Comparison of ENCODE assay signal across 14 cellular contexts in genomic region chr5:140116716-140117115, GRCh38. TPM values are rescaled to one million over a fixed set of nuclear protein-coding genes. Genes with fewer than 3 reads are reported as not detected.
DNase-seq lines count a peak whose midpoint lies in the region; ATAC-seq and TF ChIP-seq lines count a peak whose summit lies in the region.
"Had no signal": no experiment of that assay in that cellular context is flagged by ENCODE, and none has a peak within 500 bp of the region (broad histone marks: within the 10 kb centered on the region; RNA-seq: fewer than 3 reads in every experiment).

No MANE protein-coding gene starts in this region.

- H3K4me1 Mint-ChIP-seq in naive thymus-derived CD4-positive, alpha-beta T cell, result peaks cover 40 to 82% (median 62%) of the 10 kb centered on the region in 7 donors

- no peak overlapping the region for H3K27ac ChIP-seq in HEK293 (ENCODE audit: extremely low read depth, low read depth, low read length)
- H3K27ac ChIP-seq in VCaP, result peak overlapping the region; percentile 94
- no peak overlapping the region for H3K27ac ChIP-seq in naive thymus-derived CD4-positive, alpha-beta T cell (ENCODE audit: low read depth, low read length)
- no peak overlapping the region for H3K27ac ChIP-seq in tibial artery
- H3K27ac ChIP-seq: transverse colon had no signal

- ATAC-seq in naive thymus-derived CD4-positive, alpha-beta T cell, result no peak
- ATAC-seq in GM18909 (IDR thresholded peaks at IDR 0.05; ENCODE audit: poor library complexity, unreplicated experiment), result no peak
- ATAC-seq: sciatic nerve had no signal

- no peaks in the 10 kb centered on the region for H3K27me3 ChIP-seq in naive thymus-derived CD4-positive, alpha-beta T cell (ENCODE audit: control insufficient read depth in 2 of 2, insufficient read depth in 2 of 2, low read length in 2 of 2)
- H3K27me3 ChIP-seq in tibial artery, result no peaks in the 10 kb centered on the region
- H3K27me3 ChIP-seq: transverse colon had no signal

- H3K4me1 ChIP-seq in HEK293 (ENCODE audit: control insufficient read depth, insufficient read depth, low read length) (peaks cover 22% of the 10 kb centered on the region), tibial artery (peaks cover 0 to 61% (median 44%) of the 10 kb centered on the region in 4 donors)
- H3K4me1 ChIP-seq in naive thymus-derived CD4-positive, alpha-beta T cell (ENCODE audit: control insufficient read depth in 2 of 2, insufficient read depth in 2 of 2, low read length in 2 of 2), result peaks cover 41 to 42% of the 10 kb centered on the region in 2 donors

- H3K27me3 Mint-ChIP-seq in naive thymus-derived CD4-positive, alpha-beta T cell, result peaks cover 0 to 21% (median 0%) of the 10 kb centered on the region in 5 donors

- no peaks in the 10 kb centered on the region for H3K9me3 ChIP-seq in HEK293 (ENCODE audit: control insufficient read depth, insufficient read depth, low read depth, low read length)
- H3K9me3 ChIP-seq in naive thymus-derived CD4-positive, alpha-beta T cell (ENCODE audit: control insufficient read depth in 2 of 3, low read length in 3 of 3), result no peaks in the 10 kb centered on the region
- no peaks in the 10 kb centered on the region for H3K9me3 ChIP-seq in tibial artery
- H3K9me3 ChIP-seq: transverse colon had no signal

- POLR2A ChIA-PET in HEK293 (lab: Yijun Ruan, JAX), result interaction anchor here (3.9 kb wide), 1 partner anchor 9 kb away, joined by 20 read pairs; no protein-coding TSS in a partner anchor
- POLR2A ChIA-PET in naive thymus-derived CD4-positive, alpha-beta T cell (lab: Charles Lee), result interaction anchor here (0.6 to 8.1 kb wide), 6 partner anchors 11 to 269 kb away, joined by 3 to 60 read pairs (median 3); no protein-coding TSS in a partner anchor

- TF ChIP-seq CTCF in HEK293 (tag by site-specific recombination; IDR thresholded peaks at IDR 0.05), result no peak
- no peak for TF ChIP-seq CTCF in VCaP (conservative IDR thresholded peaks at IDR 0.05)
- no peak for TF ChIP-seq CTCF in tibial artery (IDR thresholded peaks at IDR 0.05)

- intact Hi-C loops in naive thymus-derived CD4-positive, alpha-beta T cell (cut with micrococcal nuclease), result loop anchor here (10.0 kb wide), 4 partner anchors 228 to 1762 kb away; partner anchors contain the start of genes EGR1 (in 1 of the 2), HBEGF (in 1 of the 2), KDM3B (in 1 of the 2) and ZMAT2 (in 1 of the 2)
- intact Hi-C loops in tibial artery (cut with DNase I; ENCODE audit: low total_unique reads), result no loop called here

- CTCF ChIA-PET in HEK293 (lab: Yijun Ruan, JAX), result interaction anchor here (0.7 to 8.1 kb wide), 8 partner anchors 10 to 149 kb away, joined by 3 to 68 read pairs (median 6); no protein-coding TSS in a partner anchor
- CTCF ChIA-PET in naive thymus-derived CD4-positive, alpha-beta T cell (lab: Charles Lee), result interaction anchor here (0.7 to 5.0 kb wide), 4 partner anchors 27 to 597 kb away, joined by 3 to 39 read pairs (median 4); no protein-coding TSS in a partner anchor

- peaks cover 0 to 5% of the 10 kb centered on the region in 2 experiments; a peak in 2 of 3 replicates for H3K36me3 ChIP-seq in HEK293 (ENCODE audit: control insufficient read depth in 2 of 2, insufficient read depth in 1 of 2, low read length in 2 of 2)
- H3K36me3 ChIP-seq in naive thymus-derived CD4-positive, alpha-beta T cell (ENCODE audit: control insufficient read depth in 2 of 3, insufficient read depth in 3 of 3, low read length in 3 of 3), result peaks cover 0 to 4% (median 0%) of the 10 kb centered on the region in 3 experiments
- no peaks in the 10 kb centered on the region for H3K36me3 ChIP-seq in tibial artery
- H3K36me3 ChIP-seq: transverse colon had no signal

- H3K4me3 Mint-ChIP-seq in naive thymus-derived CD4-positive, alpha-beta T cell, result peak overlapping the region in 8 of 10 donors; percentile 1 to 94 (median 61)
- H3K4me3 Mint-ChIP-seq: T-helper 1 cell treated with Interleukin-12 subunit alpha and Interleukin-12 subunit beta and Interleukin-4 antibody, amounts not matched to agents 30 μg/mL and 1 μg/mL, for 36 hours had no signal

- peak overlapping the region; percentile 72; the same call in 1 of the 2 replicates for H3K4me3 ChIP-seq in HEK293 (ENCODE audit: low read depth, low read length)
- no peak overlapping the region for H3K4me3 ChIP-seq in naive thymus-derived CD4-positive, alpha-beta T cell (ENCODE audit: low read length)
- H3K4me3 ChIP-seq in tibial artery, result no peak overlapping the region

- DNase-seq in NCI-H82 (lab: John Stamatoyannopoulos, UW) (peak; percentile 49), NCI-H82 treated with DMSO at 0.1 percent for 48 hours (lab: John Stamatoyannopoulos, UW; ENCODE audit: unreplicated experiment) (no peak), NCI-H2196 treated with DMSO at 0.1 percent for 48 hours (lab: John Stamatoyannopoulos, UW; ENCODE audit: unreplicated experiment) (no peak), tibial artery (no peak)
- DNase-seq in naive thymus-derived CD4-positive, alpha-beta T cell, result no peak
- DNase-seq: ACHN, erythroblast, GF-D8, transverse colon had no signal

- H3K27ac Mint-ChIP-seq in naive thymus-derived CD4-positive, alpha-beta T cell, result peak overlapping the region in 3 of 9 donors; percentile 25 to 38 (median 28)
- H3K27ac Mint-ChIP-seq: T-helper 1 cell treated with Interleukin-12 subunit alpha and Interleukin-12 subunit beta and Interleukin-4 antibody, amounts not matched to agents 30 μg/mL and 1 μg/mL, for 36 hours had no signal

- peaks cover 0 to 4% (median 0%) of the 10 kb centered on the region in 5 donors for H3K36me3 Mint-ChIP-seq in naive thymus-derived CD4-positive, alpha-beta T cell

- H3K9me3 Mint-ChIP-seq in naive thymus-derived CD4-positive, alpha-beta T cell, result peaks cover 0 to 4% (median 0%) of the 10 kb centered on the region in 11 donors
- H3K9me3 Mint-ChIP-seq: T-helper 1 cell treated with Interleukin-12 subunit alpha and Interleukin-12 subunit beta and Interleukin-4 antibody, amounts not matched to agents 30 μg/mL and 1 μg/mL, for 36 hours had no signal

TF ChIP-seq in HEK293, 187 proteins besides CTCF, POLR2A, EP300 and RAD21 (continues in another document):
- TF ChIP-seq ZNF2 (tag by site-specific recombination; IDR thresholded peaks at IDR 0.05) (no peak), ZNF530 (tag by site-specific recombination; IDR thresholded peaks at IDR 0.05; ENCODE audit: low read depth) (no peak), ATF2 (tag by site-specific recombination; IDR thresholded peaks at IDR 0.05; ENCODE audit: low read depth) (no peak), HOXA7 (CRISPR knock-in tag; IDR thresholded peaks at IDR 0.05; ENCODE audit: borderline replicate concordance) (no peak), ZNF585B (tag by site-specific recombination; IDR thresholded peaks at IDR 0.05) (no peak), ZBTB6 (tag by site-specific recombination; IDR thresholded peaks at IDR 0.05) (no peak), ZNF792 (tag by site-specific recombination; IDR thresholded peaks at IDR 0.05) (no peak), ZNF362 (tag by site-specific recombination; IDR thresholded peaks at IDR 0.05) (peak; percentile 94)

RNA-seq across cellular contexts. Expression of gene PURA, which starts 2.8 kb away (rescaled TPM):
- total RNA-seq in naive thymus-derived CD4-positive, alpha-beta T cell, result 10 to 100 TPM; 11.6 to 33.5 (median 13.9) TPM
- 1 to 10 TPM; 3.1 to 4.7 TPM for polyA plus RNA-seq in naive thymus-derived CD4-positive, alpha-beta T cell

RNA-seq across cellular contexts. Expression of gene IGIP, which starts 9.0 kb away (rescaled TPM):
- 10 to 100 TPM in 2 of 5 experiments, 1 to 10 TPM in 3; 4.6 to 15.4 (median 5.1) TPM for total RNA-seq in naive thymus-derived CD4-positive, alpha-beta T cell
- polyA plus RNA-seq in naive thymus-derived CD4-positive, alpha-beta T cell, result 1 to 10 TPM in 1 of 2 donors, under 1 TPM in 1; 0.59 to 1.0 TPM

RNA-seq across cellular contexts. Expression of gene CYSTM1, which starts 58.3 kb away (rescaled TPM):
- total RNA-seq in naive thymus-derived CD4-positive, alpha-beta T cell, result 10 to 100 TPM in 1 of 5 experiments, 1 to 10 TPM in 4; 1.6 to 11.1 (median 3.5) TPM
- polyA plus RNA-seq in naive thymus-derived CD4-positive, alpha-beta T cell, result 1 to 10 TPM; 3.3 to 7.6 TPM
